ENCODE assay signal across 8 cellular contexts in the genomic region with DNA sequence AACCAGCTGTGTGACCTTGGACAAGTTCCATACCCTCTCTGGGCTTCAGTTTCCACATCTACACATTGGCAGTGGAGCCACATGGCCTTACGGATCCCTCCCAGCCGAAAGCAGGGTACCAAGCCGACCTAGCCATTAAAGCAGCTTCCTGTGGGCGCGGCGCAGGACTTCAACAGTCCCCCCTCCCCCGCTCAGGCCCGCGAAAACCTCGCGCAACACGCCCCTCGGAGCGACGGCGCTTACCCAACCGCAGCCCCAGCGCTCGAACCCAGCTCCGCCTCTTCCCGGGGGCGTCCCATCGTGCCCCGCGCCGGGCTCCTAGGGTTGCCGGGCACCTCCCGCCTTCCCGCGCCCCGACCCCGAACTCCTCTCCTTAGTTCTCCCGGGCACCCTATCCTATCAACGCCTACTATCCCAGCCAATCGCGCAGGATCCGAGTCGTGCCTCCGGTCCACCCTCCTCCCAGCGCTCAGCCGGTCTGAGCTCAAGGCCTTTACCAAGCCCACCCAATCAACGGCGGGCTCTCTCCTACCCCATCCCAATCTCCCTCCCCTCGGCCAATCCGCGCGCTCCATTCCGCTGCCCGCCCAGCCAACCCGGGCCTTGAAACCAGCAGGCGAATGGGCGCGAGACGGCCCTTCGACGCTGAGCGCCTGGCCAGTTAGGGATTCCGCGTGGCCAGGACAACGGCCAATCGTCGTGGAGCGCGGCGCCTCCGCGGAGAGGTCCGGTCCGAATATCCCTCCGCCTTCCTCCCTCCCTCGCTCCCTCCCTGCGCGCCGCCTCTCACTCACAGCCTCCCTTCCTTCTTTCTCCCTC. TPM values are rescaled to one million over a fixed set of nuclear protein-coding genes. Genes with fewer than 3 reads are reported as not detected.
DNase-seq lines count a peak whose midpoint lies in the region; ATAC-seq and TF ChIP-seq lines count a peak whose summit lies in the region.

A gene (plus strand): TSS at position 767 of the 819 bp plus-strand sequence. CDS start 326 bp downstream, outside the sequence.

- peak; percentile 71 for ATAC-seq in GM21825 (IDR thresholded peaks at IDR 0.05; ENCODE audit: unreplicated experiment)

- TF ChIP-seq POLR2A in esophagus muscularis mucosa (IDR thresholded peaks at IDR 0.05; ENCODE audit: low read depth): peak; percentile 62

- H3K27ac ChIP-seq in Karpas-422 (ENCODE audit: low read length): peak within 1 kb of the TSS; percentile 94
- H3K27ac ChIP-seq in esophagus muscularis mucosa (replicated peaks in 1 of 4): peak within 1 kb of the TSS; percentile 97 to 99 (median 98)

- DNase-seq in DMS79 treated with DMSO at 0.1 percent for 48 hours (lab: John Stamatoyannopoulos, UW) (peak; percentile 97), Karpas-422 (peak; percentile 100), RKO (ENCODE audit: low spot score) (peak; percentile 99), activated T-helper 1 cell treated with Interleukin-2 at 50 U/mL for 16 hours (ENCODE audit: low read depth) (peak; percentile 98), esophagus muscularis mucosa (ENCODE audit: extremely low spot score) (peak; percentile 100), myocyte (ENCODE audit: low read depth) (peak; percentile 100)
- peak; percentile 97 to 98 for DNase-seq in stimulated activated CD8-positive, alpha-beta memory T cell treated with anti-CD3 and anti-CD28 coated beads, Interleukin-7, amount 100 ng/mL, for 48 hours (ENCODE audit: extremely low read depth in 1 of 2, low read depth in 1 of 2)

- intact Hi-C loops in esophagus muscularis mucosa (cut with DNase I): no loop called here

- 1% methylated on average over 43 of the region's 74 CpGs for WGBS in esophagus muscularis mucosa

- H3K27me3 ChIP-seq in Karpas-422 (ENCODE audit: low read length) (no peaks in the 10 kb centered on the region), esophagus muscularis mucosa (no peaks in the 10 kb centered on the region)

- no peak for TF ChIP-seq EP300 in esophagus muscularis mucosa (IDR thresholded peaks at IDR 0.05)

- peak within 1 kb of the TSS; percentile 92 for H3K9ac ChIP-seq in Karpas-422 (ENCODE audit: low read length)

- H3K9me3 ChIP-seq in Karpas-422 (ENCODE audit: low read length): no peaks in the 10 kb centered on the region
- H3K9me3 ChIP-seq in esophagus muscularis mucosa: no peaks in the 10 kb centered on the region

- H3K36me3 ChIP-seq in Karpas-422 (ENCODE audit: insufficient read depth, low read length) (peaks cover 32% of the 10 kb centered on the region), esophagus muscularis mucosa (peaks cover 11 to 28% (median 23%) of the 10 kb centered on the region in 4 donors)

- peak in 1 of 3 experiments; percentile 28 for TF ChIP-seq CTCF in esophagus muscularis mucosa (IDR thresholded peaks at IDR 0.05)

- peaks cover 36% of the 10 kb centered on the region for H3K79me2 ChIP-seq in Karpas-422 (ENCODE audit: low read length)

- peak within 1 kb of the TSS; percentile 100 for H3K4me2 ChIP-seq in Karpas-422 (ENCODE audit: low read depth, low read length, poor library complexity, severe bottlenecking)

- 0 out of 2 replicates have a peak, but pooled peaks cover 4% of the 10 kb centered on the region for H4K20me1 ChIP-seq in Karpas-422 (ENCODE audit: insufficient read depth, low read depth, low read length)

- no peaks in the 10 kb centered on the region for H3K9me2 ChIP-seq in Karpas-422 (replicated peaks; ENCODE audit: insufficient read depth, low read length)

- peak within 1 kb of the TSS; percentile 40; the same call in 1 of the 2 replicates for H2AFZ ChIP-seq in Karpas-422 (ENCODE audit: low read length)

- H3K4me3 ChIP-seq in Karpas-422 (ENCODE audit: low read length) (peak within 1 kb of the TSS; percentile 91), esophagus muscularis mucosa (peak within 1 kb of the TSS; percentile 90 to 99 (median 96))

- H3K4me1 ChIP-seq in Karpas-422 (ENCODE audit: low read length) (peaks cover 38% of the 10 kb centered on the region), esophagus muscularis mucosa (peaks cover 22 to 48% (median 39%) of the 10 kb centered on the region in 4 donors)

RNA-seq across cellular contexts. Expression of the gene that starts here (rescaled TPM):
- total RNA-seq in Karpas-422 (2014; rRNA removed; shearing (Covaris generic); ENCODE audit: low replicate concordance): 152 and 184 TPM in 2 replicates
- total RNA-seq in esophagus muscularis mucosa: 100 to 1,000 TPM; 179 to 236 (median 205) TPM
- 230 and 249 TPM in 2 replicates for total RNA-seq in myocyte
- 140 TPM for polyA plus RNA-seq in myocyte (2012)

Comparison
In these comparisons a context has a peak if more than half of its experiments do, and no peak if none do; other contexts are left out.
1. Peak in every context shown above with its lines: DNase-seq, ATAC-seq, H3K4me3 ChIP-seq and H3K27ac ChIP-seq.